21 cellular contexts compared by ENCODE assay signal in genomic region chr22:33710326-33710725, GRCh38.
"Had no signal": no experiment of that assay in that cellular context is flagged by ENCODE, and none has a peak within 500 bp of the region (broad histone marks: within the 10 kb centered on the region; RNA-seq: fewer than 3 reads in every experiment).

No MANE protein-coding gene starts in this region.

- H3K4me3 ChIP-seq: ascending aorta, MG63 had no signal

- H3K36me3 ChIP-seq: MG63 had no signal

- H3K4me1 ChIP-seq: ascending aorta had no signal

- H3K27ac ChIP-seq: ascending aorta, KMS-11 had no signal

- H3K9me3 ChIP-seq: MG63 had no signal

- H3K27me3 ChIP-seq: ascending aorta, MG63 had no signal

- DNase-seq: activated CD4-positive, alpha-beta T cell treated with anti-CD3 and anti-CD28 coated beads for 4 hours; activated CD8-positive, alpha-beta memory T cell treated with anti-CD3 and anti-CD28 coated beads, Interleukin-2, amount 50 U/mL, for 4 hours; activated CD8-positive, alpha-beta T cell treated with anti-CD3 and anti-CD28 coated beads for 36 hours; activated effector memory CD4-positive, alpha-beta T cell treated with Interleukin-2 at 50 U/mL for 16 hours; activated naive CD4-positive, alpha-beta T cell; amniotic stem cell; MG63; MV-4-11; NCI-H1092 treated with DMSO at 0.1 percent for 48 hours; NCI-H1417 treated with DMSO at 0.1 percent for 48 hours; NCI-H1694; NCI-H2029; NCI-H2107; NCI-H345; NCI-H510A; NCI-H69; PC-3; SHP77 had no signal

- H3K9ac ChIP-seq: KMS-11 had no signal

- ATAC-seq: activated CD4-positive, CD25-positive, alpha-beta regulatory T cell treated with anti-CD3 and anti-CD28 coated beads, Interleukin-2, amount 50 U/mL, for 24 hours; activated CD8-positive, alpha-beta T cell treated with anti-CD3 and anti-CD28 coated beads for 36 hours; PC-3 had no signal
